ENCODE assay signal across 9 cellular contexts in genomic region chr7:130734525-130735272, GRCh38. TPM values are rescaled to one million over a fixed set of nuclear protein-coding genes. Genes with fewer than 3 reads are reported as not detected.
DNase-seq lines count a peak whose midpoint lies in the region; ATAC-seq, FAIRE-seq and TF ChIP-seq lines count a peak whose summit lies in the region.
"Had no signal": no experiment of that assay in that cellular context is flagged by ENCODE, and none has a peak within 500 bp of the region (broad histone marks: within the 10 kb centered on the region; RNA-seq: fewer than 3 reads in every experiment).

No MANE protein-coding gene starts in this region.

- intact Hi-C loops in endothelial cell of umbilical vein (cut with micrococcal nuclease) = no loop called here

- BruUV-seq in endothelial cell of umbilical vein (replicated peaks; lab: Mats Ljungman, UMichigan) = no TSS peak

- no peak overlapping the region for H2BK12ac ChIP-seq in trophoblast cell (ENCODE audit: low read length)

- no peak overlapping the region for H2AK5ac ChIP-seq in trophoblast cell (ENCODE audit: low read length)

- no peak overlapping the region for H2BK5ac ChIP-seq in trophoblast cell (ENCODE audit: low read depth, low read length, poor library complexity)

- POLR2A ChIA-PET in endothelial cell of umbilical vein (lab: Charles Lee) = no interaction called here

- H3K4me2 ChIP-seq in endothelial cell of umbilical vein (ENCODE audit: insufficient read depth, low read length) (peak overlapping the region; percentile 100), trophoblast cell (ENCODE audit: low read length) (peak overlapping the region; percentile 95)

- peak overlapping the region; percentile 64 to 93 (median 83) for H3K4me3 ChIP-seq in endothelial cell of umbilical vein (replicated peaks in 1 of 3; ENCODE audit: insufficient read depth in 1 of 3, low read depth in 1 of 3, low read length in 3 of 3)
- H3K4me3 ChIP-seq in trophoblast cell (ENCODE audit: low read depth, low read length) = no peak overlapping the region

- H2AFZ ChIP-seq in endothelial cell of umbilical vein (ENCODE audit: low read depth, low read length) (peak overlapping the region; percentile 62), trophoblast cell (ENCODE audit: insufficient read depth, low read length, poor library complexity) (no peak overlapping the region)

- CTCF ChIA-PET in endothelial cell of umbilical vein (lab: Charles Lee) = no interaction called here

- H3K4me1 ChIP-seq in endothelial cell of umbilical vein (ENCODE audit: control insufficient read depth, extremely low read depth, insufficient read depth, low read length) (peaks cover 6% of the 10 kb centered on the region), trophoblast cell (ENCODE audit: control insufficient read depth in 1 of 2, insufficient read depth in 2 of 2, low read length in 2 of 2) (peaks cover 8 to 9% of the 10 kb centered on the region in 2 experiments)

- H3K79me1 ChIP-seq in trophoblast cell (ENCODE audit: low read length) = no peaks in the 10 kb centered on the region

- no peak overlapping the region for H3K18ac ChIP-seq in trophoblast cell (ENCODE audit: low read length)

- no peak overlapping the region for H2BK120ac ChIP-seq in trophoblast cell (ENCODE audit: insufficient read depth, low read length, poor library complexity)

- H3K9me3 ChIP-seq in endothelial cell of umbilical vein (replicated peaks; ENCODE audit: control insufficient read depth, insufficient read depth, low read length) = peaks cover 10% of the 10 kb centered on the region
- peaks cover 15% of the 10 kb centered on the region for H3K9me3 ChIP-seq in trophoblast cell (ENCODE audit: insufficient read depth, low read depth, low read length)

- DNase-seq in NCI-H2196 (lab: John Stamatoyannopoulos, UW; ENCODE audit: unreplicated experiment) (peak; percentile 9), NCI-H2196 treated with DMSO at 0.1 percent for 48 hours (lab: John Stamatoyannopoulos, UW; ENCODE audit: unreplicated experiment) (no peak), NCI-H774 (lab: John Stamatoyannopoulos, UW) (peak; percentile 1), endothelial cell of umbilical vein (ENCODE audit: low read depth, low spot score) (peak; percentile 53), trophoblast cell (peak in 1 of 2 donors; percentile 39), COLO668 (lab: John Stamatoyannopoulos, UW; ENCODE audit: unreplicated experiment) (no peak)

- no peaks in the 10 kb centered on the region for H3K9me1 ChIP-seq in endothelial cell of umbilical vein (replicated peaks; ENCODE audit: control insufficient read depth, extremely low read depth, insufficient read depth, low read length)

- no peak overlapping the region for H3K23ac ChIP-seq in trophoblast cell (ENCODE audit: low read length)

- H3K9ac ChIP-seq in endothelial cell of umbilical vein (replicated peaks; ENCODE audit: extremely low read depth, insufficient read depth, low read length) (no peak overlapping the region), trophoblast cell (ENCODE audit: low read length) (no peak overlapping the region)

- H3K27ac ChIP-seq in endothelial cell of umbilical vein (ENCODE audit: insufficient read depth, low read depth, low read length) (no peak overlapping the region), trophoblast cell (ENCODE audit: low read depth, low read length) (no peak overlapping the region)

- H4K12ac ChIP-seq in trophoblast cell (ENCODE audit: low read depth, low read length) = no peak overlapping the region

- TF ChIP-seq CTCF in endothelial cell of umbilical vein (IDR thresholded peaks at IDR 0.05; ENCODE audit: extremely low read depth in 1 of 2, insufficient read depth in 1 of 2, low read depth in 1 of 2, low read length in 2 of 2) = no peak

- H3K14ac ChIP-seq in trophoblast cell (ENCODE audit: low read length) = no peak overlapping the region

- no peak overlapping the region for H4K8ac ChIP-seq in trophoblast cell (ENCODE audit: low read depth, low read length)

- H4K20me1 ChIP-seq in endothelial cell of umbilical vein (replicated peaks; ENCODE audit: control insufficient read depth, extremely low read depth, insufficient read depth, low read length) = no peaks in the 10 kb centered on the region

- no peak overlapping the region for H3K4ac ChIP-seq in trophoblast cell (ENCODE audit: low read depth, low read length)

- dilution Hi-C loops in endothelial cell of umbilical vein (cut with MboI; ENCODE audit: extremely low pct_ligation_motif_present, low sequenced_read_pairs) = no loop called here

- H3K79me2 ChIP-seq in endothelial cell of umbilical vein (ENCODE audit: control insufficient read depth, insufficient read depth, low read length) (no peaks in the 10 kb centered on the region), trophoblast cell (ENCODE audit: control insufficient read depth, insufficient read depth, low read length, poor library complexity) (no peaks in the 10 kb centered on the region)

- no peak overlapping the region for H4K91ac ChIP-seq in trophoblast cell (ENCODE audit: low read depth, low read length)

- peak; percentile 55 for FAIRE-seq in endothelial cell of umbilical vein (lab: Jason Lieb, UNC)

- H3K36me3 ChIP-seq in endothelial cell of umbilical vein (ENCODE audit: control insufficient read depth in 2 of 2, extremely low read depth in 1 of 2, insufficient read depth in 2 of 2, low read length in 2 of 2) (no peaks in the 10 kb centered on the region), trophoblast cell (ENCODE audit: control insufficient read depth in 1 of 2, insufficient read depth in 2 of 2, low read length in 2 of 2) (no peaks in the 10 kb centered on the region)

- H3K27me3 ChIP-seq in endothelial cell of umbilical vein (ENCODE audit: control insufficient read depth in 2 of 2, insufficient read depth in 2 of 2, low read length in 2 of 2) (peaks cover 47 to 91% of the 10 kb centered on the region in 2 experiments), trophoblast cell (ENCODE audit: insufficient read depth, low read length) (peaks cover 21% of the 10 kb centered on the region)

- TF ChIP-seq POLR2A in endothelial cell of umbilical vein (IDR thresholded peaks at IDR 0.05; ENCODE audit: low read depth, low read length) = no peak

- ATAC-seq in HG03457 (IDR thresholded peaks at IDR 0.05; ENCODE audit: unreplicated experiment) (no peak), HG03378 (IDR thresholded peaks at IDR 0.05; ENCODE audit: unreplicated experiment) (no peak)

- no CpG with 5 or more reads among the region's 23 CpGs for WGBS in trophoblast cell (ENCODE audit: extremely low coverage, insufficient coverage, insufficient read length)

TF ChIP-seq in endothelial cell of umbilical vein, 7 proteins besides CTCF, POLR2A, EP300 and RAD21:
- TF ChIP-seq MYC (IDR thresholded peaks at IDR 0.05; ENCODE audit: low read depth, low read length) (no peak), FOS (IDR thresholded peaks at IDR 0.05; ENCODE audit: borderline replicate concordance, insufficient read depth, low read length) (no peak), POLR2AphosphoS5 (IDR thresholded peaks at IDR 0.05; ENCODE audit: insufficient read depth, low read depth, low read length) (no peak), MAX (IDR thresholded peaks at IDR 0.05; ENCODE audit: insufficient read depth, insufficient read length) (no peak), EZH2 (IDR thresholded peaks at IDR 0.05; ENCODE audit: borderline replicate concordance, low read depth, low read length, severe bottlenecking) (no peak), GATA2 (IDR thresholded peaks at IDR 0.05; ENCODE audit: insufficient read depth, insufficient read length, low read depth, low read length) (no peak), JUN (IDR thresholded peaks at IDR 0.05; ENCODE audit: borderline replicate concordance, insufficient read depth, insufficient read length, low read depth) (no peak)

RNA-seq across cellular contexts. Expression of gene KLF14, which starts 0.7 kb away (rescaled TPM):
- total RNA-seq in endothelial cell of umbilical vein = not detected in 2 replicates
- polyA plus RNA-seq in endothelial cell of umbilical vein = 0.01 TPM in 1 of 2 replicates, not detected in the other
- polyA plus RNA-seq in endothelial cell of umbilical vein (2011; cell fraction: cytosol; rRNA removed) = not detected in 2 replicates
- not detected in 2 replicates for polyA plus RNA-seq in endothelial cell of umbilical vein (2011; cell fraction: nucleus; rRNA removed)
- not detected in 2 replicates for polyA plus RNA-seq in endothelial cell of umbilical vein (2012)
- not detected in 2 replicates for polyA minus RNA-seq in endothelial cell of umbilical vein
- polyA minus RNA-seq in endothelial cell of umbilical vein (2011; cell fraction: cytosol; rRNA and poly(A)+ RNA removed) = not detected
- not detected in 2 replicates for polyA minus RNA-seq in endothelial cell of umbilical vein (2011; cell fraction: nucleus; rRNA and poly(A)+ RNA removed)
- polyA plus RNA-seq in trophoblast cell (2013) = 0.05 and 0.08 TPM in 2 replicates

RNA-seq across cellular contexts. Expression of gene TSGA13, which starts 48.4 kb away (rescaled TPM):
- not detected in 2 replicates for total RNA-seq in endothelial cell of umbilical vein
- polyA plus RNA-seq in endothelial cell of umbilical vein = not detected in 2 replicates
- not detected in 2 replicates for polyA plus RNA-seq in endothelial cell of umbilical vein (2011; cell fraction: cytosol; rRNA removed)
- polyA plus RNA-seq in endothelial cell of umbilical vein (2011; cell fraction: nucleus; rRNA removed) = not detected in 2 replicates
- polyA plus RNA-seq in endothelial cell of umbilical vein (2012) = not detected in 2 replicates
- not detected in 2 replicates for polyA minus RNA-seq in endothelial cell of umbilical vein
- not detected for polyA minus RNA-seq in endothelial cell of umbilical vein (2011; cell fraction: cytosol; rRNA and poly(A)+ RNA removed)
- polyA minus RNA-seq in endothelial cell of umbilical vein (2011; cell fraction: nucleus; rRNA and poly(A)+ RNA removed) = not detected in 2 replicates
- polyA plus RNA-seq in trophoblast cell (2013) = not detected in 2 replicates
- polyA plus RNA-seq: adipose tissue had no signal

Comparison
In these comparisons a context has a peak if more than half of its experiments do, and no peak if none do; other contexts are left out.
1. DNase-seq: peak in NCI-H2196 (single experiment), NCI-H774 (single experiment) and endothelial cell of umbilical vein (single experiment); none in NCI-H2196 treated with DMSO at 0.1 percent for 48 hours (single experiment) and COLO668 (single experiment).